In the genomic region with DNA sequence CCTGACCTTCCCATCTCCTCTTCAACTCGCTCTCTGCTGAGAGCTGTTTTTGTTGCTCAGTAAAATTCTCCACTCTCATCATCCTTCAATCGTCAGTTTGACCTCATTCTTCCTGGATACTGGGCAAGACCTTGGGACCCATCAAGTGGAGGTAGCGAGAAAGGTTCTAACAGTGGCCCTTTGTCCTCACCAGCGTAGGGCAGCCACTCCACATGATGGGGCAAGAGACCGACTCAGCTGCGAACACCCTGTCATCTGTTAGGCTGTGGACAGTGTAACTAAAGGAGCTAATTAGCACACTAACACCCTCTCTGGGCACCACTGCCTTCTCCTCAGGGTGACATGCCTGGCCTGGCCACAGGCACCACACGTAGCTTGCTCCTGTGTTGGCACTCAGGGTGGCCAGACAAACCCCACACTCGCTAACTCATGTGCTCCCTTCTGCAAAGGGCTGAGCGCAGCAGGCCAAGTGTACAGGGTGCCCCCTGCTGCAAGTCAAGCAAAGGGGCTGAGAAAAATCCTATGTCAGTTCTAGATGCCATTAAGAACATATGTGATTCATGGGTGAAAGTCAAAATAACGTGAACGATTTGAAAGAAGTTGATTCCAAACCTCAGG, we compare ENCODE assay signal across 3 cellular contexts.
TF ChIP-seq lines count a peak whose summit lies in the region.

No MANE protein-coding gene starts in this region.

TF ChIP-seq in SK-N-SH, 30 proteins besides CTCF, POLR2A, EP300 and RAD21:
- TF ChIP-seq NRF1 (IDR thresholded peaks at IDR 0.05; ENCODE audit: low read depth, low read length), result no peak
- TF ChIP-seq SIN3A (IDR thresholded peaks at IDR 0.05; ENCODE audit: borderline replicate concordance, low read depth, low read length), result no peak
- TF ChIP-seq, protein P1, sequence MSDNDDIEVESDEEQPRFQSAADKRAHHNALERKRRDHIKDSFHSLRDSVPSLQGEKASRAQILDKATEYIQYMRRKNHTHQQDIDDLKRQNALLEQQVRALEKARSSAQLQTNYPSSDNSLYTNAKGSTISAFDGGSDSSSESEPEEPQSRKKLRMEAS (IDR thresholded peaks at IDR 0.05; ENCODE audit: low read depth), result no peak
- TF ChIP-seq GABPA (IDR thresholded peaks at IDR 0.05; ENCODE audit: low read depth), result no peak
- TF ChIP-seq GATA2 (CRISPR knock-in tag; IDR thresholded peaks at IDR 0.05), result no peak
- TF ChIP-seq MEF2A (IDR thresholded peaks at IDR 0.05; ENCODE audit: borderline replicate concordance, low read depth), result no peak
- TF ChIP-seq FOSL2 (IDR thresholded peaks at IDR 0.05; ENCODE audit: borderline replicate concordance, low read depth), result no peak
- no peak for TF ChIP-seq FOXM1 (IDR thresholded peaks at IDR 0.05; ENCODE audit: low read depth)
- no peak for TF ChIP-seq JUND (IDR thresholded peaks at IDR 0.05)
- no peak for TF ChIP-seq TAF1 (IDR thresholded peaks at IDR 0.05; ENCODE audit: borderline replicate concordance, low read depth, low read length)

TF ChIP-seq in SK-N-SH treated with all-trans-retinoic acid at 6 μM for 48 hours, 23 proteins besides CTCF, POLR2A, EP300 and RAD21 (continued from another document):
- TF ChIP-seq ARNTL (CRISPR knock-in tag; IDR thresholded peaks at IDR 0.05; ENCODE audit: borderline replicate concordance, low read depth) (no peak), ZC3H10 (CRISPR knock-in tag; IDR thresholded peaks at IDR 0.05) (no peak), ZFP3 (CRISPR knock-in tag; IDR thresholded peaks at IDR 0.05) (no peak), TOX (CRISPR knock-in tag; IDR thresholded peaks at IDR 0.05; ENCODE audit: borderline replicate concordance) (no peak)

TF ChIP-seq in H1, 55 proteins besides CTCF, POLR2A, EP300 and RAD21 (continued from another document):
- TF ChIP-seq SP2 (IDR thresholded peaks at IDR 0.05; ENCODE audit: low read length) (no peak), CBX8 (IDR thresholded peaks at IDR 0.05; ENCODE audit: borderline replicate concordance, low read depth, low read length) (no peak), ASH2L (IDR thresholded peaks at IDR 0.05; ENCODE audit: low read length) (no peak), ZNF274 (IDR thresholded peaks at IDR 0.05; ENCODE audit: borderline replicate concordance, extremely low read depth, low read length) (no peak), POU5F1 (IDR thresholded peaks at IDR 0.05; ENCODE audit: low read depth, low read length) (no peak), SRF (IDR thresholded peaks at IDR 0.05; ENCODE audit: low read depth, low read length) (no peak), RBBP5 (IDR thresholded peaks at IDR 0.05; ENCODE audit: borderline replicate concordance, low read depth, low read length) (no peak), GABPA (IDR thresholded peaks at IDR 0.05; ENCODE audit: borderline replicate concordance, insufficient read depth, low read length) (no peak), SAP30 (IDR thresholded peaks at IDR 0.05; ENCODE audit: insufficient read depth, insufficient replicate concordance, low read length) (no peak), KDM5A (IDR thresholded peaks at IDR 0.05; ENCODE audit: low read length) (no peak), TAF7 (optimal IDR thresholded peaks at IDR 0.05; ENCODE audit: borderline replicate concordance, low read depth, low read length) (no peak), POLR2AphosphoS5 (IDR thresholded peaks at IDR 0.05; ENCODE audit: low read depth, low read length) (no peak), NANOG (IDR thresholded peaks at IDR 0.05; ENCODE audit: insufficient read depth, low read depth, low read length, poor library complexity, severe bottlenecking) (no peak)
- TF ChIP-seq, protein P2, sequence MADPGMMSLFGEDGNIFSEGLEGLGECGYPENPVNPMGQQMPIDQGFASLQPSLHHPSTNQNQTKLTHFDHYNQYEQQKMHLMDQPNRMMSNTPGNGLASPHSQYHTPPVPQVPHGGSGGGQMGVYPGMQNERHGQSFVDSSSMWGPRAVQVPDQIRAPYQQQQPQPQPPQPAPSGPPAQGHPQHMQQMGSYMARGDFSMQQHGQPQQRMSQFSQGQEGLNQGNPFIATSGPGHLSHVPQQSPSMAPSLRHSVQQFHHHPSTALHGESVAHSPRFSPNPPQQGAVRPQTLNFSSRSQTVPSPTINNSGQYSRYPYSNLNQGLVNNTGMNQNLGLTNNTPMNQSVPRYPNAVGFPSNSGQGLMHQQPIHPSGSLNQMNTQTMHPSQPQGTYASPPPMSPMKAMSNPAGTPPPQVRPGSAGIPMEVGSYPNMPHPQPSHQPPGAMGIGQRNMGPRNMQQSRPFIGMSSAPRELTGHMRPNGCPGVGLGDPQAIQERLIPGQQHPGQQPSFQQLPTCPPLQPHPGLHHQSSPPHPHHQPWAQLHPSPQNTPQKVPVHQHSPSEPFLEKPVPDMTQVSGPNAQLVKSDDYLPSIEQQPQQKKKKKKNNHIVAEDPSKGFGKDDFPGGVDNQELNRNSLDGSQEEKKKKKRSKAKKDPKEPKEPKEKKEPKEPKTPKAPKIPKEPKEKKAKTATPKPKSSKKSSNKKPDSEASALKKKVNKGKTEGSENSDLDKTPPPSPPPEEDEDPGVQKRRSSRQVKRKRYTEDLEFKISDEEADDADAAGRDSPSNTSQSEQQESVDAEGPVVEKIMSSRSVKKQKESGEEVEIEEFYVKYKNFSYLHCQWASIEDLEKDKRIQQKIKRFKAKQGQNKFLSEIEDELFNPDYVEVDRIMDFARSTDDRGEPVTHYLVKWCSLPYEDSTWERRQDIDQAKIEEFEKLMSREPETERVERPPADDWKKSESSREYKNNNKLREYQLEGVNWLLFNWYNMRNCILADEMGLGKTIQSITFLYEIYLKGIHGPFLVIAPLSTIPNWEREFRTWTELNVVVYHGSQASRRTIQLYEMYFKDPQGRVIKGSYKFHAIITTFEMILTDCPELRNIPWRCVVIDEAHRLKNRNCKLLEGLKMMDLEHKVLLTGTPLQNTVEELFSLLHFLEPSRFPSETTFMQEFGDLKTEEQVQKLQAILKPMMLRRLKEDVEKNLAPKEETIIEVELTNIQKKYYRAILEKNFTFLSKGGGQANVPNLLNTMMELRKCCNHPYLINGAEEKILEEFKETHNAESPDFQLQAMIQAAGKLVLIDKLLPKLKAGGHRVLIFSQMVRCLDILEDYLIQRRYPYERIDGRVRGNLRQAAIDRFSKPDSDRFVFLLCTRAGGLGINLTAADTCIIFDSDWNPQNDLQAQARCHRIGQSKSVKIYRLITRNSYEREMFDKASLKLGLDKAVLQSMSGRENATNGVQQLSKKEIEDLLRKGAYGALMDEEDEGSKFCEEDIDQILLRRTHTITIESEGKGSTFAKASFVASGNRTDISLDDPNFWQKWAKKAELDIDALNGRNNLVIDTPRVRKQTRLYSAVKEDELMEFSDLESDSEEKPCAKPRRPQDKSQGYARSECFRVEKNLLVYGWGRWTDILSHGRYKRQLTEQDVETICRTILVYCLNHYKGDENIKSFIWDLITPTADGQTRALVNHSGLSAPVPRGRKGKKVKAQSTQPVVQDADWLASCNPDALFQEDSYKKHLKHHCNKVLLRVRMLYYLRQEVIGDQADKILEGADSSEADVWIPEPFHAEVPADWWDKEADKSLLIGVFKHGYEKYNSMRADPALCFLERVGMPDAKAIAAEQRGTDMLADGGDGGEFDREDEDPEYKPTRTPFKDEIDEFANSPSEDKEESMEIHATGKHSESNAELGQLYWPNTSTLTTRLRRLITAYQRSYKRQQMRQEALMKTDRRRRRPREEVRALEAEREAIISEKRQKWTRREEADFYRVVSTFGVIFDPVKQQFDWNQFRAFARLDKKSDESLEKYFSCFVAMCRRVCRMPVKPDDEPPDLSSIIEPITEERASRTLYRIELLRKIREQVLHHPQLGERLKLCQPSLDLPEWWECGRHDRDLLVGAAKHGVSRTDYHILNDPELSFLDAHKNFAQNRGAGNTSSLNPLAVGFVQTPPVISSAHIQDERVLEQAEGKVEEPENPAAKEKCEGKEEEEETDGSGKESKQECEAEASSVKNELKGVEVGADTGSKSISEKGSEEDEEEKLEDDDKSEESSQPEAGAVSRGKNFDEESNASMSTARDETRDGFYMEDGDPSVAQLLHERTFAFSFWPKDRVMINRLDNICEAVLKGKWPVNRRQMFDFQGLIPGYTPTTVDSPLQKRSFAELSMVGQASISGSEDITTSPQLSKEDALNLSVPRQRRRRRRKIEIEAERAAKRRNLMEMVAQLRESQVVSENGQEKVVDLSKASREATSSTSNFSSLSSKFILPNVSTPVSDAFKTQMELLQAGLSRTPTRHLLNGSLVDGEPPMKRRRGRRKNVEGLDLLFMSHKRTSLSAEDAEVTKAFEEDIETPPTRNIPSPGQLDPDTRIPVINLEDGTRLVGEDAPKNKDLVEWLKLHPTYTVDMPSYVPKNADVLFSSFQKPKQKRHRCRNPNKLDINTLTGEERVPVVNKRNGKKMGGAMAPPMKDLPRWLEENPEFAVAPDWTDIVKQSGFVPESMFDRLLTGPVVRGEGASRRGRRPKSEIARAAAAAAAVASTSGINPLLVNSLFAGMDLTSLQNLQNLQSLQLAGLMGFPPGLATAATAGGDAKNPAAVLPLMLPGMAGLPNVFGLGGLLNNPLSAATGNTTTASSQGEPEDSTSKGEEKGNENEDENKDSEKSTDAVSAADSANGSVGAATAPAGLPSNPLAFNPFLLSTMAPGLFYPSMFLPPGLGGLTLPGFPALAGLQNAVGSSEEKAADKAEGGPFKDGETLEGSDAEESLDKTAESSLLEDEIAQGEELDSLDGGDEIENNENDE (IDR thresholded peaks at IDR 0.05; ENCODE audit: insufficient replicate concordance, low read length), result no peak
TF ChIP-seq in H1: peak in this region for 0.
